Comparison of ENCODE assay signal across 13 cellular contexts in genomic region chr19:23440207-23440606, GRCh38. TPM values are rescaled to one million over a fixed set of nuclear protein-coding genes. Genes with fewer than 3 reads are reported as not detected.
DNase-seq lines count a peak whose midpoint lies in the region; TF ChIP-seq lines count a peak whose summit lies in the region.
"Had no signal": no experiment of that assay in that cellular context is flagged by ENCODE, and none has a peak within 500 bp of the region (broad histone marks: within the 10 kb centered on the region; RNA-seq: fewer than 3 reads in every experiment).

No MANE protein-coding gene starts in this region.

- H3K4me3 ChIP-seq in fibroblast of mammary gland (ENCODE audit: control insufficient read depth, low read depth, low read length): no peak overlapping the region
- H3K4me3 ChIP-seq: testis had no signal

- TF ChIP-seq CTCF in GM12873 (IDR thresholded peaks at IDR 0.05; ENCODE audit: insufficient read depth, low read depth, low read length, missing control alignments): peak; percentile 56
- peak; percentile 15 for TF ChIP-seq CTCF in fibroblast of mammary gland (conservative IDR thresholded peaks at IDR 0.05; ENCODE audit: control insufficient read depth, insufficient read depth, low read depth, low read length)

- DNase-seq in DMS53 (lab: John Stamatoyannopoulos, UW): peak; percentile 72
- no peak for DNase-seq in DMS53 treated with DMSO at 0.1 percent for 48 hours (lab: John Stamatoyannopoulos, UW; ENCODE audit: unreplicated experiment)
- peak; percentile 17 for DNase-seq in OCI-M1 (lab: John Stamatoyannopoulos, UW)
- DNase-seq in fibroblast of mammary gland (ENCODE audit: low read depth): no peak
- DNase-seq in HK-2 (ENCODE audit: unreplicated experiment): no peak
- DNase-seq in H4 (ENCODE audit: low spot score): no peak
- no peak for DNase-seq in NCI-H345 treated with DMSO at 0.1 percent for 48 hours (lab: John Stamatoyannopoulos, UW; ENCODE audit: unreplicated experiment)
- DNase-seq: 8988T, foreskin keratinocyte, NCI-H1092, NCI-H510A treated with DMSO at 0.1 percent for 48 hours had no signal

RNA-seq across cellular contexts. Expression of gene ZNF91, which starts 44.9 kb away (rescaled TPM):
- total RNA-seq in H4 (2014; rRNA removed; shearing (Covaris generic)): 7.5 and 8.2 TPM in 2 replicates

Comparison
In these comparisons a context has a peak if more than half of its experiments do, and no peak if none do; other contexts are left out.
1. DNase-seq: peak in DMS53 (single experiment) and OCI-M1 (single experiment); none in DMS53 treated with DMSO at 0.1 percent for 48 hours (single experiment), fibroblast of mammary gland (single experiment), HK-2 (single experiment), H4 (single experiment) and NCI-H345 treated with DMSO at 0.1 percent for 48 hours (single experiment).